In the genomic region with DNA sequence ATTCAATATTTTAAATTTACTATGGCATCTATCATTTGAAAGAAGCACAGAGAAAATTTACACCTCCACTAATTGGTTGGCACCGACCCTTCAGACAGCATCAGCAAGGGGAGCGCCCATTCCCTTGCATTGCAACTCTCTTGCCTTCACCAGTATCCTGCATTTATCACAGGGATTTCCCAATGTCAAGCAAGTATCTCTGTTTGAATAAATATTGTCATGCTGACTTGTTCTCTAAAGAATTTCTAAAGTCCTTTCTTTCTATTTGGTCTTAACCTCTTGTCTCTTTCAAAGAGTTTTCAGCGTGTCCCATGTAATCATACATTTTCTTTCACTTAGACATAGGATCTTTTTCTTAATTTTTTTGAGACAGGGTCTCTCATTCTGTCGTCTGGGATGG, we compare ENCODE assay signal across 16 cellular contexts. TPM values are rescaled to one million over a fixed set of nuclear protein-coding genes. Genes with fewer than 3 reads are reported as not detected.
DNase-seq lines count a peak whose midpoint lies in the region; ATAC-seq and TF ChIP-seq lines count a peak whose summit lies in the region.
"Had no signal": no experiment of that assay in that cellular context is flagged by ENCODE, and none has a peak within 500 bp of the region (broad histone marks: within the 10 kb centered on the region; RNA-seq: fewer than 3 reads in every experiment).

No MANE protein-coding gene starts in this region.

- POLR2A ChIA-PET in CD4-positive, alpha-beta T cell (lab: Charles Lee) = no interaction called here

- no peaks in the 10 kb centered on the region for H3K27me3 Mint-ChIP-seq in activated naive CD8-positive, alpha-beta T cell
- no peaks in the 10 kb centered on the region for H3K27me3 Mint-ChIP-seq in activated naive CD8-positive, alpha-beta T cell treated with anti-CD3 and anti-CD28 coated beads, Interleukin-2, amount 50 U/mL, for 24 hours
- H3K27me3 Mint-ChIP-seq in CD4-positive, alpha-beta T cell = no peaks in the 10 kb centered on the region
- H3K27me3 Mint-ChIP-seq: CD4-positive, CD25-positive, alpha-beta regulatory T cell; IgD-negative memory B cell had no signal

- H3K27me3 ChIP-seq in mesenchymal stem cell (ENCODE audit: control insufficient read depth in 1 of 2, insufficient read depth in 1 of 2, low read length in 2 of 2) (no peaks in the 10 kb centered on the region), thyroid gland (no peaks in the 10 kb centered on the region), lower lobe of right lung (ENCODE audit: low read depth) (no peaks in the 10 kb centered on the region)
- H3K27me3 ChIP-seq in CD4-positive, alpha-beta T cell (ENCODE audit: control insufficient read depth, insufficient read depth, low read length) = no peaks in the 10 kb centered on the region
- H3K27me3 ChIP-seq: BLaER1 treated with 17β-estradiol and CSF1 and Interleukin-3, amounts not matched to agents 10 nM and 100 nM had no signal

- H3K4me1 ChIP-seq in mesenchymal stem cell (ENCODE audit: control insufficient read depth, insufficient read depth, low read depth, low read length) (no peaks in the 10 kb centered on the region), thyroid gland (peaks cover 0 to 4% of the 10 kb centered on the region in 2 donors), lower lobe of right lung (no peaks in the 10 kb centered on the region)

- TF ChIP-seq POLR2A in thyroid gland (IDR thresholded peaks at IDR 0.05) = no peak

- no peak overlapping the region for H2BK15ac ChIP-seq in mesenchymal stem cell (ENCODE audit: low read depth, poor library complexity, severe bottlenecking)

- H4K91ac ChIP-seq in mesenchymal stem cell (ENCODE audit: low read length) = no peak overlapping the region

- DNase-seq in activated naive CD8-positive, alpha-beta T cell treated with anti-CD3 and anti-CD28 coated beads, Interleukin-2, amount 50 U/mL, for 24 hours = no peak
- peak; percentile 51 for DNase-seq in choroid plexus epithelial cell (ENCODE audit: low read depth)
- DNase-seq in mesenchymal stem cell = peak; percentile 57
- no peak for DNase-seq in CD4-positive, alpha-beta T cell
- DNase-seq in thyroid gland = no peak
- no peak for DNase-seq in lower lobe of right lung
- DNase-seq: 8988T; CD4-positive, CD25-positive, alpha-beta regulatory T cell; DMS79; HCEC 1CT; HFFc6 had no signal

- H3K36me3 ChIP-seq in mesenchymal stem cell (ENCODE audit: control insufficient read depth in 1 of 2, insufficient read depth in 2 of 2, low read depth in 1 of 2, low read length in 2 of 2) = peaks cover 48 to 92% of the 10 kb centered on the region in 2 experiments
- H3K36me3 ChIP-seq in thyroid gland = peaks cover 5 to 6% of the 10 kb centered on the region in 2 donors
- H3K36me3 ChIP-seq in lower lobe of right lung = peaks cover 67% of the 10 kb centered on the region

- H3K4me1 Mint-ChIP-seq in activated naive CD8-positive, alpha-beta T cell (ENCODE audit: low read depth) = peaks cover 12% of the 10 kb centered on the region
- H3K4me1 Mint-ChIP-seq in activated naive CD8-positive, alpha-beta T cell treated with anti-CD3 and anti-CD28 coated beads, Interleukin-2, amount 50 U/mL, for 24 hours = peaks cover 2% of the 10 kb centered on the region
- peaks cover 4% of the 10 kb centered on the region for H3K4me1 Mint-ChIP-seq in CD4-positive, alpha-beta T cell (ENCODE audit: low read depth)

- H2AFZ ChIP-seq in mesenchymal stem cell (ENCODE audit: low read depth, low read length) = no peak overlapping the region

- TF ChIP-seq CTCF in choroid plexus epithelial cell (conservative IDR thresholded peaks at IDR 0.05; ENCODE audit: low read depth, low read length) = no peak
- TF ChIP-seq CTCF in CD4-positive, alpha-beta T cell (IDR thresholded peaks at IDR 0.05) = no peak
- no peak for TF ChIP-seq CTCF in thyroid gland (IDR thresholded peaks at IDR 0.05)
- TF ChIP-seq CTCF in lower lobe of right lung (IDR thresholded peaks at IDR 0.05) = no peak

- peak overlapping the region; percentile 16 for H3K27ac Mint-ChIP-seq in activated naive CD8-positive, alpha-beta T cell
- no peak overlapping the region for H3K27ac Mint-ChIP-seq in activated naive CD8-positive, alpha-beta T cell treated with anti-CD3 and anti-CD28 coated beads, Interleukin-2, amount 50 U/mL, for 24 hours
- H3K27ac Mint-ChIP-seq in CD4-positive, alpha-beta T cell = no peak overlapping the region
- H3K27ac Mint-ChIP-seq: HFFc6, IgD-negative memory B cell had no signal

- no peak overlapping the region for H3K9ac ChIP-seq in mesenchymal stem cell (ENCODE audit: low read length)
- H3K9ac ChIP-seq: BLaER1 treated with 17β-estradiol and CSF1 and Interleukin-3, amounts not matched to agents 10 nM and 100 nM had no signal

- no peak overlapping the region for H3K18ac ChIP-seq in mesenchymal stem cell (ENCODE audit: low read depth in 1 of 2, low read length in 2 of 2)

- H2BK12ac ChIP-seq in mesenchymal stem cell (ENCODE audit: low read length in 2 of 2) = no peak overlapping the region

- ATAC-seq in activated naive CD8-positive, alpha-beta T cell treated with anti-CD3 and anti-CD28 coated beads, Interleukin-2, amount 50 U/mL, for 24 hours = no peak
- ATAC-seq in CD4-positive, alpha-beta T cell (ENCODE audit: poor library complexity) = no peak
- no peak for ATAC-seq in lower lobe of right lung
- ATAC-seq: GM12878 had no signal

- peaks cover 55% of the 10 kb centered on the region for H3K79me1 ChIP-seq in mesenchymal stem cell (replicated peaks; ENCODE audit: low read length, poor library complexity, severe bottlenecking)

- peaks cover 11% of the 10 kb centered on the region for H3K36me3 Mint-ChIP-seq in activated naive CD8-positive, alpha-beta T cell
- H3K36me3 Mint-ChIP-seq in activated naive CD8-positive, alpha-beta T cell treated with anti-CD3 and anti-CD28 coated beads, Interleukin-2, amount 50 U/mL, for 24 hours (ENCODE audit: low read depth) = peaks cover 73% of the 10 kb centered on the region
- H3K36me3 Mint-ChIP-seq in CD4-positive, alpha-beta T cell (ENCODE audit: low read depth) = peaks cover 97% of the 10 kb centered on the region

- H2BK120ac ChIP-seq in mesenchymal stem cell (ENCODE audit: low read depth, low read length) = no peak overlapping the region

- no peak overlapping the region for H3K4me3 ChIP-seq in choroid plexus epithelial cell (ENCODE audit: low read depth, low read length)
- H3K4me3 ChIP-seq in mesenchymal stem cell (ENCODE audit: insufficient read depth in 1 of 2, low read depth in 1 of 2, low read length in 2 of 2) = no peak overlapping the region
- no peak overlapping the region for H3K4me3 ChIP-seq in thyroid gland (replicated peaks in 1 of 3)
- no peak overlapping the region for H3K4me3 ChIP-seq in lower lobe of right lung
- H3K4me3 ChIP-seq: BLaER1 treated with 17β-estradiol and CSF1 and Interleukin-3, amounts not matched to agents 10 nM and 100 nM; GM12878 had no signal

- no peak overlapping the region for H2AK5ac ChIP-seq in mesenchymal stem cell (ENCODE audit: low read length, severe bottlenecking)

- no peak overlapping the region for H3K4me2 ChIP-seq in mesenchymal stem cell (ENCODE audit: low read length, poor library complexity, severe bottlenecking)
- H3K4me2 ChIP-seq: BLaER1 treated with 17β-estradiol and CSF1 and Interleukin-3, amounts not matched to agents 10 nM and 100 nM had no signal

- H3K4ac ChIP-seq in mesenchymal stem cell (ENCODE audit: low read depth in 1 of 2, low read length in 2 of 2) = no peak overlapping the region

- no peak overlapping the region for H4K8ac ChIP-seq in mesenchymal stem cell (ENCODE audit: low read length)

- H3K23ac ChIP-seq in mesenchymal stem cell (ENCODE audit: low read length in 2 of 2) = no peak overlapping the region

- no peak overlapping the region for H3K14ac ChIP-seq in mesenchymal stem cell (ENCODE audit: low read length in 2 of 2)

- WGBS in mesenchymal stem cell = 90% methylated on average over 4 of the region's 4 CpGs
- WGBS in thyroid gland, 2 donors = 96 to 97% methylated on average over 4 of the region's 4 CpGs

- intact Hi-C loops in CD4-positive, alpha-beta T cell (cut with DNase I, micrococcal nuclease) = no loop called here
- intact Hi-C loops in thyroid gland (cut with DNase I) = no loop called here
- intact Hi-C loops in lower lobe of right lung (cut with DNase I) = no loop called here

- H3K9me3 Mint-ChIP-seq in activated naive CD8-positive, alpha-beta T cell (ENCODE audit: low read depth) = no peaks in the 10 kb centered on the region
- H3K9me3 Mint-ChIP-seq in activated naive CD8-positive, alpha-beta T cell treated with anti-CD3 and anti-CD28 coated beads, Interleukin-2, amount 50 U/mL, for 24 hours = no peaks in the 10 kb centered on the region
- no peaks in the 10 kb centered on the region for H3K9me3 Mint-ChIP-seq in CD4-positive, alpha-beta T cell
- H3K9me3 Mint-ChIP-seq: HFFc6, IgD-negative memory B cell had no signal

- H3K27ac ChIP-seq in mesenchymal stem cell (ENCODE audit: low read length, poor library complexity, severe bottlenecking) (no peak overlapping the region), thyroid gland (no peak overlapping the region), lower lobe of right lung (no peak overlapping the region)
- no peak overlapping the region for H3K27ac ChIP-seq in CD4-positive, alpha-beta T cell (ENCODE audit: low read depth, low read length)
- H3K27ac ChIP-seq: BLaER1 treated with 17β-estradiol and CSF1 and Interleukin-3, amounts not matched to agents 10 nM and 100 nM; HL-60 had no signal

- H2BK5ac ChIP-seq in mesenchymal stem cell (ENCODE audit: low read depth, low read length, poor library complexity, severe bottlenecking) = no peak overlapping the region

- CTCF ChIA-PET in CD4-positive, alpha-beta T cell (lab: Charles Lee) = no interaction called here

- no peak overlapping the region for H3K4me3 Mint-ChIP-seq in activated naive CD8-positive, alpha-beta T cell
- H3K4me3 Mint-ChIP-seq in activated naive CD8-positive, alpha-beta T cell treated with anti-CD3 and anti-CD28 coated beads, Interleukin-2, amount 50 U/mL, for 24 hours = no peak overlapping the region
- H3K4me3 Mint-ChIP-seq in CD4-positive, alpha-beta T cell = no peak overlapping the region
- H3K4me3 Mint-ChIP-seq: CD4-positive, CD25-positive, alpha-beta regulatory T cell; HFFc6; IgD-negative memory B cell had no signal

- H3K9me3 ChIP-seq in mesenchymal stem cell (ENCODE audit: control insufficient read depth, low read length) (no peaks in the 10 kb centered on the region), thyroid gland (no peaks in the 10 kb centered on the region), lower lobe of right lung (no peaks in the 10 kb centered on the region)
- H3K9me3 ChIP-seq in CD4-positive, alpha-beta T cell (ENCODE audit: control insufficient read depth, low read length) = no peaks in the 10 kb centered on the region
- H3K9me3 ChIP-seq: BLaER1 treated with 17β-estradiol and CSF1 and Interleukin-3, amounts not matched to agents 10 nM and 100 nM had no signal

RNA-seq across cellular contexts. Expression of a gene that starts 10.4 kb away (rescaled TPM):
- polyA plus RNA-seq in mesenchymal stem cell (2013, experiment 1 of 2) = 129 TPM
- 133 TPM for polyA plus RNA-seq in mesenchymal stem cell (2013, experiment 2 of 2)
- total RNA-seq in CD4-positive, alpha-beta T cell = 10 to 100 TPM; 49.4 to 54.3 TPM
- total RNA-seq in thyroid gland = 100 to 1,000 TPM in 3 of 4 donors, 10 to 100 TPM in 1; 99.3 to 150 (median 119) TPM
- total RNA-seq in lower lobe of right lung = 90.1 TPM

Comparison
In these comparisons a context has a peak if more than half of its experiments do, and no peak if none do; other contexts are left out.
1. DNase-seq: peak in choroid plexus epithelial cell (single experiment) and mesenchymal stem cell (single experiment); none in activated naive CD8-positive, alpha-beta T cell treated with anti-CD3 and anti-CD28 coated beads, Interleukin-2, amount 50 U/mL, for 24 hours (single experiment), CD4-positive, alpha-beta T cell (0 of 10), thyroid gland (0 of 2) and lower lobe of right lung (single experiment).